ENCODE assay signal across 20 cellular contexts in genomic region chr7:129841465-129841864, GRCh38.
A peak's percentile ranks its signal among the peaks of the same experiment; 100 is the strongest.
DNase-seq lines count a peak whose midpoint lies in the region; ATAC-seq and TF ChIP-seq lines count a peak whose summit lies in the region.
"Had no signal": no experiment of that assay in that cellular context is flagged by ENCODE, and none has a peak within 500 bp of the region (broad histone marks: within the 10 kb centered on the region; RNA-seq: fewer than 3 reads in every experiment).

No MANE protein-coding gene starts in this region.

- H2BK12ac ChIP-seq in neuronal stem cell (ENCODE audit: low read length) = no peak overlapping the region

- H3K9me3 ChIP-seq in SK-N-SH (no peaks in the 10 kb centered on the region), IMR-90 (ENCODE audit: control insufficient read depth, insufficient read depth, low read length) (no peaks in the 10 kb centered on the region), neuronal stem cell (replicated peaks in 1 of 2; ENCODE audit: control insufficient read depth in 2 of 2, insufficient read depth in 1 of 2, low read depth in 1 of 2, low read length in 2 of 2) (no peaks in the 10 kb centered on the region)
- H3K9me3 ChIP-seq: left lung, MG63 had no signal

- TF ChIP-seq RAD21 in SK-N-SH (IDR thresholded peaks at IDR 0.05; ENCODE audit: low read length) (no peak), IMR-90 (IDR thresholded peaks at IDR 0.05; ENCODE audit: low read length) (no peak)

- H3K9ac ChIP-seq in SK-N-SH = no peak overlapping the region
- H3K9ac ChIP-seq in IMR-90 (ENCODE audit: low read depth, low read length) = no peak overlapping the region
- H3K9ac ChIP-seq in neuronal stem cell (ENCODE audit: low read depth, low read length, poor library complexity) = no peak overlapping the region

- DNase-seq in SK-N-SH (no peak), IMR-90 (no peak), natural killer cell (no peak), NCI-H1694 (lab: John Stamatoyannopoulos, UW) (no peak), neuronal stem cell (ENCODE audit: low spot score) (no peak), NCI-H1417 (lab: John Stamatoyannopoulos, UW) (no peak)
- DNase-seq in activated naive CD8-positive, alpha-beta T cell treated with anti-CD3 and anti-CD28 coated beads for 36 hours = no peak
- DNase-seq: 8988T; activated B cell treated with CpG ODN at 0.5 μM for 24 hours; activated CD8-positive, alpha-beta memory T cell treated with anti-CD3 and anti-CD28 coated beads, Interleukin-2, amount 50 U/mL, for 48 hours; activated naive CD4-positive, alpha-beta T cell treated with anti-CD3 and anti-CD28 coated beads, Interleukin-2, amount 50 U/mL, for 16 hours; DMS79; effector memory CD4-positive, alpha-beta T cell; left lung; NCI-H2107; NCI-H69; stimulated activated naive CD4-positive, alpha-beta T cell had no signal

- no peaks in the 10 kb centered on the region for H4K20me1 ChIP-seq in SK-N-SH (ENCODE audit: insufficient read depth)
- peaks cover 28% of the 10 kb centered on the region for H4K20me1 ChIP-seq in IMR-90 (ENCODE audit: insufficient read depth, low read length)

- H3K23ac ChIP-seq in IMR-90 (ENCODE audit: low read depth, low read length) = peak overlapping the region; percentile 52; the same call in 1 of the 2 replicates
- H3K23ac ChIP-seq in neuronal stem cell (ENCODE audit: low read depth, low read length, poor library complexity) = no peak overlapping the region

- H3K27ac ChIP-seq in SK-N-SH (ENCODE audit: low read depth in 2 of 2, low read length in 1 of 2) (peak overlapping the region; percentile 44 to 61), IMR-90 (ENCODE audit: insufficient read depth, low read length) (peak overlapping the region; percentile 26; the same call in 1 of the 2 replicates), neuronal stem cell (replicated peaks; ENCODE audit: low read length) (no peak overlapping the region)

- H2BK120ac ChIP-seq in IMR-90 (ENCODE audit: low read depth, low read length) = no peak overlapping the region
- H2BK120ac ChIP-seq in neuronal stem cell (ENCODE audit: low read depth, low read length) = no peak overlapping the region

- no peak overlapping the region for H2AK9ac ChIP-seq in IMR-90 (replicated peaks; ENCODE audit: low read depth, low read length, poor library complexity)

- TF ChIP-seq CTCF in SK-N-SH (IDR thresholded peaks at IDR 0.05) = no peak
- TF ChIP-seq CTCF in IMR-90 (conservative IDR thresholded peaks at IDR 0.05; ENCODE audit: low read depth, low read length) = no peak
- no peak for TF ChIP-seq CTCF in natural killer cell (IDR thresholded peaks at IDR 0.05)

- H3K56ac ChIP-seq in IMR-90 (ENCODE audit: extremely low read depth, insufficient read depth, low read length) = no peak overlapping the region

- ATAC-seq in SK-N-SH treated with all-trans-retinoic acid at 6 μM for 48 hours (no peak), IMR-90 (ENCODE audit: low read depth) (no peak), natural killer cell (peak; percentile 68 to 77 (median 72))
- ATAC-seq: left lung had no signal

- H4K8ac ChIP-seq in IMR-90 (ENCODE audit: low read depth in 2 of 2, low read length in 2 of 2) (no peak overlapping the region), neuronal stem cell (ENCODE audit: low read depth, low read length) (no peak overlapping the region)

- peaks cover 41% of the 10 kb centered on the region for H3K4me1 Mint-ChIP-seq in activated naive CD8-positive, alpha-beta T cell treated with anti-CD3 and anti-CD28 coated beads for 36 hours
- H3K4me1 Mint-ChIP-seq in natural killer cell = peaks cover 43 to 45% of the 10 kb centered on the region in 2 donors

- no peak overlapping the region for H3K4me2 ChIP-seq in SK-N-SH
- no peak overlapping the region for H3K4me2 ChIP-seq in IMR-90 (ENCODE audit: low read depth, low read length)
- H3K4me2 ChIP-seq in neuronal stem cell (ENCODE audit: insufficient read depth, low read length, poor library complexity, severe bottlenecking) = no peak overlapping the region

- peaks cover 23 to 33% of the 10 kb centered on the region in 2 experiments for H3K36me3 ChIP-seq in SK-N-SH (replicated peaks in 1 of 2; ENCODE audit: control insufficient read depth in 1 of 2, insufficient read depth in 2 of 2, low read length in 1 of 2)
- peaks cover 15% of the 10 kb centered on the region for H3K36me3 ChIP-seq in IMR-90 (ENCODE audit: control insufficient read depth, insufficient read depth, low read length)
- H3K36me3 ChIP-seq in neuronal stem cell (replicated peaks in 1 of 2; ENCODE audit: control insufficient read depth in 2 of 2, insufficient read depth in 2 of 2, low read length in 2 of 2) = peaks cover 0 to 16% of the 10 kb centered on the region in 2 donors

- no peak for TF ChIP-seq EP300 in SK-N-SH (IDR thresholded peaks at IDR 0.05; ENCODE audit: borderline replicate concordance in 1 of 2, low read depth in 1 of 2, low read length in 1 of 2)

- H3K18ac ChIP-seq in IMR-90 (ENCODE audit: low read depth, low read length) (peak overlapping the region; percentile 13; the same call in 1 of the 2 replicates), neuronal stem cell (ENCODE audit: low read length) (no peak overlapping the region)

- no peak overlapping the region for H2BK5ac ChIP-seq in IMR-90 (ENCODE audit: low read depth, low read length, poor library complexity, severe bottlenecking)
- no peak overlapping the region for H2BK5ac ChIP-seq in neuronal stem cell (ENCODE audit: low read length)

- H2BK15ac ChIP-seq in IMR-90 (ENCODE audit: low read depth, low read length) (0 out of 3 replicates have a peak overlapping the region, but pooled peaks have one; percentile 52), neuronal stem cell (ENCODE audit: low read length) (no peak overlapping the region)

- in situ Hi-C loops in IMR-90 (cut with MboI; ENCODE audit: low sequenced_read_pairs) = no loop called here

- H4K91ac ChIP-seq in IMR-90 (ENCODE audit: insufficient read depth, low read depth, low read length) (no peak overlapping the region), neuronal stem cell (ENCODE audit: low read depth, low read length, poor library complexity) (no peak overlapping the region)

- H3K27ac Mint-ChIP-seq in activated naive CD8-positive, alpha-beta T cell treated with anti-CD3 and anti-CD28 coated beads for 36 hours = peak overlapping the region; percentile 3
- H3K27ac Mint-ChIP-seq in natural killer cell = peak overlapping the region in 1 of 2 donors; percentile 69
- H3K27ac Mint-ChIP-seq: activated B cell treated with CpG ODN at 0.5 μM for 24 hours had no signal

- POLR2A ChIA-PET in SK-N-SH (lab: Yijun Ruan, JAX) = interaction anchor here (0.7 kb wide), 1 partner anchor 107 kb away, joined by 3 read pairs; no protein-coding TSS in a partner anchor
- POLR2A ChIA-PET in IMR-90 (lab: Charles Lee; ENCODE audit: unreplicated experiment) = no interaction called here

- H3K27me3 ChIP-seq in SK-N-SH (ENCODE audit: insufficient read depth) (no peaks in the 10 kb centered on the region), IMR-90 (ENCODE audit: control insufficient read depth, insufficient read depth, low read length) (no peaks in the 10 kb centered on the region), neuronal stem cell (ENCODE audit: control insufficient read depth in 3 of 3, insufficient read depth in 3 of 3, low read depth in 1 of 3, low read length in 3 of 3) (no peaks in the 10 kb centered on the region)
- H3K27me3 ChIP-seq: left lung, MG63 had no signal

- no TSS peak for BruUV-seq in IMR-90 (replicated peaks; lab: Mats Ljungman, UMichigan)

- peaks cover 37% of the 10 kb centered on the region for H3F3A ChIP-seq in SK-N-SH (replicated peaks; ENCODE audit: insufficient read depth)

- peak overlapping the region; percentile 78; the same call in 1 of the 2 replicates for H2AK5ac ChIP-seq in IMR-90 (ENCODE audit: low read depth, low read length)
- H2AK5ac ChIP-seq in neuronal stem cell (ENCODE audit: low read depth, low read length) = no peak overlapping the region

- no peak for TF ChIP-seq POLR2A in IMR-90 (IDR thresholded peaks at IDR 0.05; ENCODE audit: low read depth, low read length)

- no peak overlapping the region for H2BK20ac ChIP-seq in IMR-90 (ENCODE audit: low read depth, low read length)

- H3K4me3 Mint-ChIP-seq in activated naive CD8-positive, alpha-beta T cell treated with anti-CD3 and anti-CD28 coated beads for 36 hours = no peak overlapping the region
- peak overlapping the region; percentile 47 for H3K4me3 Mint-ChIP-seq in natural killer cell
- H3K4me3 Mint-ChIP-seq: activated B cell treated with CpG ODN at 0.5 μM for 24 hours had no signal

- dilution Hi-C loops in IMR-90 (cut with HindIII; ENCODE audit: low sequenced_read_pairs, unreplicated experiment) = no loop called here

- peaks cover 5% of the 10 kb centered on the region for H3K36me3 Mint-ChIP-seq in activated naive CD8-positive, alpha-beta T cell treated with anti-CD3 and anti-CD28 coated beads for 36 hours
- H3K36me3 Mint-ChIP-seq in natural killer cell = no peaks in the 10 kb centered on the region

- H3K4me3 ChIP-seq in SK-N-SH (ENCODE audit: low read depth in 2 of 2, low read length in 1 of 2) (no peak overlapping the region), IMR-90 (ENCODE audit: insufficient read depth, low read depth, low read length) (no peak overlapping the region), neuronal stem cell (ENCODE audit: low read length in 2 of 2) (no peak overlapping the region)
- H3K4me3 ChIP-seq: left lung, MG63 had no signal

- no peaks in the 10 kb centered on the region for H3K9me2 ChIP-seq in SK-N-SH

- H3K79me2 ChIP-seq in SK-N-SH (ENCODE audit: insufficient read depth) = peaks cover 55% of the 10 kb centered on the region

- intact Hi-C loops in IMR-90 (cut with micrococcal nuclease) = no loop called here
- intact Hi-C loops in natural killer cell (cut with micrococcal nuclease) = no loop called here

- no peaks in the 10 kb centered on the region for H3K9me3 Mint-ChIP-seq in activated naive CD8-positive, alpha-beta T cell treated with anti-CD3 and anti-CD28 coated beads for 36 hours
- no peaks in the 10 kb centered on the region for H3K9me3 Mint-ChIP-seq in natural killer cell
- H3K9me3 Mint-ChIP-seq: activated B cell treated with CpG ODN at 0.5 μM for 24 hours had no signal

- H3K14ac ChIP-seq in IMR-90 (replicated peaks; ENCODE audit: low read depth, low read length) (peak overlapping the region; percentile 31), neuronal stem cell (ENCODE audit: low read length) (no peak overlapping the region)

- H3K4me1 ChIP-seq in SK-N-SH (ENCODE audit: control insufficient read depth in 1 of 2, insufficient read depth in 2 of 2, low read depth in 1 of 2, low read length in 1 of 2) (peaks cover 32 to 35% of the 10 kb centered on the region in 2 experiments), IMR-90 (ENCODE audit: control insufficient read depth, insufficient read depth, low read length) (peaks cover 20% of the 10 kb centered on the region), neuronal stem cell (ENCODE audit: control insufficient read depth in 2 of 2, insufficient read depth in 1 of 2, low read depth in 1 of 2, low read length in 2 of 2) (peaks cover under 1 to 11% of the 10 kb centered on the region in 2 donors)

- H2AFZ ChIP-seq in SK-N-SH (ENCODE audit: low read depth) (no peak overlapping the region), IMR-90 (replicated peaks; ENCODE audit: low read length, poor library complexity) (no peak overlapping the region), neuronal stem cell (ENCODE audit: low read length) (no peak overlapping the region)

- no peak overlapping the region for H4K5ac ChIP-seq in IMR-90 (ENCODE audit: low read depth, low read length)

- 87% methylated on average over 3 of the region's 3 CpGs for WGBS in SK-N-SH (ENCODE audit: low lambda C conversion rate)
- WGBS in IMR-90 (ENCODE audit: extremely low coverage in 2 of 2, insufficient read length in 1 of 2), 2 experiments = 100% methylated on average over 1 of the region's 3 CpGs; no CpG with 5 or more reads in 1 of the 2 experiments
- no CpG with 5 or more reads among the region's 3 CpGs for WGBS in neuronal stem cell (ENCODE audit: extremely low coverage in 2 of 2, insufficient read length in 2 of 2, insufficient replicate concordance in 1 of 2), 2 donors

- CTCF ChIA-PET in SK-N-SH (lab: Yijun Ruan, JAX) = interaction anchor here (1.0 to 8.9 kb wide), 6 partner anchors 10 to 189 kb away, joined by 3 to 54 read pairs (median 14); no protein-coding TSS in a partner anchor
- CTCF ChIA-PET in IMR-90 (lab: Yijun Ruan, JAX) = interaction anchor here (0.9 kb wide), 1 partner anchor 30 kb away, joined by 3 read pairs; no protein-coding TSS in a partner anchor

- H3K9me1 ChIP-seq in IMR-90 (ENCODE audit: insufficient read depth, low read length) = peaks cover 32% of the 10 kb centered on the region

- peaks cover 29 to 73% of the 10 kb centered on the region in 2 experiments for H3K79me1 ChIP-seq in IMR-90 (ENCODE audit: low read depth in 1 of 2, low read length in 2 of 2)
- H3K79me1 ChIP-seq in neuronal stem cell (ENCODE audit: low read depth, low read length) = peaks cover 3% of the 10 kb centered on the region

- H3K27me3 Mint-ChIP-seq in activated naive CD8-positive, alpha-beta T cell treated with anti-CD3 and anti-CD28 coated beads for 36 hours = no peaks in the 10 kb centered on the region
- no peaks in the 10 kb centered on the region for H3K27me3 Mint-ChIP-seq in natural killer cell (ENCODE audit: low read depth in 2 of 2)
- H3K27me3 Mint-ChIP-seq: activated B cell treated with CpG ODN at 0.5 μM for 24 hours, progenitor cell of endocrine pancreas had no signal

- H3K4ac ChIP-seq in IMR-90 (ENCODE audit: low read depth, low read length) = 0 out of 2 replicates have a peak overlapping the region, but pooled peaks have one; percentile 46
- no peak overlapping the region for H3K4ac ChIP-seq in neuronal stem cell (ENCODE audit: low read length)

Comparison
In these comparisons a context has a peak if more than half of its experiments do, and no peak if none do; other contexts are left out.
1. ATAC-seq: peak in natural killer cell (3 of 3); none in SK-N-SH treated with all-trans-retinoic acid at 6 μM for 48 hours (single experiment) and IMR-90 (single experiment).